Comparison of ENCODE assay signal across 19 cellular contexts in genomic region chr6:139860193-139860592, GRCh38.
DNase-seq lines count a peak whose midpoint lies in the region; ATAC-seq, FAIRE-seq and TF ChIP-seq lines count a peak whose summit lies in the region.
"Had no signal": no experiment of that assay in that cellular context is flagged by ENCODE, and none has a peak within 500 bp of the region (broad histone marks: within the 10 kb centered on the region; RNA-seq: fewer than 3 reads in every experiment).

No MANE protein-coding gene starts in this region.

- peaks cover 37% of the 10 kb centered on the region for H3K4me1 ChIP-seq in muscle layer of colon (ENCODE audit: insufficient read depth, low read length)
- peaks cover 0 to 18% (median 10%) of the 10 kb centered on the region in 4 donors for H3K4me1 ChIP-seq in transverse colon
- peaks cover 0 to 3% of the 10 kb centered on the region in 2 donors for H3K4me1 ChIP-seq in small intestine (ENCODE audit: control insufficient read depth in 2 of 2, insufficient read depth in 1 of 2, low read depth in 1 of 2, low read length in 1 of 2)
- H3K4me1 ChIP-seq: BLaER1 treated with 17β-estradiol and CSF1 and Interleukin-3, amounts not matched to agents 10 nM and 100 nM had no signal

- no peaks in the 10 kb centered on the region for H3K27me3 ChIP-seq in muscle layer of colon (ENCODE audit: control insufficient read depth in 1 of 2, insufficient read depth in 2 of 2, low read length in 2 of 2)
- H3K27me3 ChIP-seq in transverse colon: no peaks in the 10 kb centered on the region
- H3K27me3 ChIP-seq in small intestine (ENCODE audit: control insufficient read depth in 2 of 2, insufficient read depth in 2 of 2, low read length in 2 of 2): no peaks in the 10 kb centered on the region
- H3K27me3 ChIP-seq: BLaER1 treated with 17β-estradiol and CSF1 and Interleukin-3, amounts not matched to agents 10 nM and 100 nM had no signal

- no peak for ATAC-seq in GM21526 (IDR thresholded peaks at IDR 0.05; ENCODE audit: low FRiP score, unreplicated experiment)
- ATAC-seq: HCT116, HepG2 had no signal

- H3K9ac ChIP-seq in muscle layer of colon (ENCODE audit: low read length): no peak overlapping the region
- H3K9ac ChIP-seq: BLaER1 treated with 17β-estradiol and CSF1 and Interleukin-3, amounts not matched to agents 10 nM and 100 nM; GM23248 had no signal

- intact Hi-C loops in transverse colon (cut with DNase I; ENCODE audit: low total_unique reads): no loop called here

- no peak for TF ChIP-seq POLR2A in transverse colon (IDR thresholded peaks at IDR 0.05)

- DNase-seq in Daoy (ENCODE audit: low read depth) (peak; percentile 25), SK-N-DZ (ENCODE audit: low spot score) (peak; percentile 30), transverse colon (no peak), inferior parietal cortex (ENCODE audit: extremely low spot score) (no peak), small intestine (no peak)
- DNase-seq: ACHN; Calu3; CD4-positive, alpha-beta T cell; DMS 273 treated with DMSO at 0.1 percent for 48 hours; DND-41; GM23248 had no signal

- 76 to 82% methylated on average over 4 of the region's 4 CpGs for WGBS in transverse colon (ENCODE audit: low coverage in 1 of 2), 2 donors
- 91 to 97% (median 94%) methylated on average over 4 of the region's 4 CpGs for WGBS in small intestine, 3 donors

- H3K4me3 ChIP-seq in muscle layer of colon (ENCODE audit: low read depth in 1 of 2, low read length in 2 of 2): peak overlapping the region in 1 of 2 donors; percentile 1
- no peak overlapping the region for H3K4me3 ChIP-seq in transverse colon
- H3K4me3 ChIP-seq in small intestine (ENCODE audit: low read depth in 1 of 2, low read length in 2 of 2): no peak overlapping the region
- H3K4me3 ChIP-seq: BLaER1 treated with 17β-estradiol and CSF1 and Interleukin-3, amounts not matched to agents 10 nM and 100 nM; GM23248 had no signal

- TF ChIP-seq CTCF in transverse colon (IDR thresholded peaks at IDR 0.05): no peak

- peak overlapping the region; percentile 7 for H3K27ac ChIP-seq in muscle layer of colon (ENCODE audit: low read depth, low read length)
- peak overlapping the region in 2 of 4 donors; percentile 15 to 53 for H3K27ac ChIP-seq in transverse colon
- no peak overlapping the region for H3K27ac ChIP-seq in small intestine (ENCODE audit: low read depth in 1 of 2, low read length in 1 of 2)
- H3K27ac ChIP-seq: BLaER1 treated with 17β-estradiol and CSF1 and Interleukin-3, amounts not matched to agents 10 nM and 100 nM; GM23248 had no signal

- H3K36me3 ChIP-seq in muscle layer of colon (ENCODE audit: insufficient read depth, low read length): no peaks in the 10 kb centered on the region
- H3K36me3 ChIP-seq in transverse colon: no peaks in the 10 kb centered on the region
- H3K36me3 ChIP-seq in small intestine (ENCODE audit: control insufficient read depth in 2 of 2, insufficient read depth in 2 of 2, low read length in 2 of 2): no peaks in the 10 kb centered on the region
- H3K36me3 ChIP-seq: BLaER1 treated with 17β-estradiol and CSF1 and Interleukin-3, amounts not matched to agents 10 nM and 100 nM had no signal

- H3K9me3 ChIP-seq in muscle layer of colon (ENCODE audit: low read length) (no peaks in the 10 kb centered on the region), transverse colon (no peaks in the 10 kb centered on the region), small intestine (ENCODE audit: control insufficient read depth, low read depth) (no peaks in the 10 kb centered on the region)
- H3K9me3 ChIP-seq: BLaER1 treated with 17β-estradiol and CSF1 and Interleukin-3, amounts not matched to agents 10 nM and 100 nM had no signal

- no peak for FAIRE-seq in small intestine (lab: Jason Lieb, UNC)
- FAIRE-seq: GM18507, H54, HepG2, HTR-8/SVneo had no signal

- in situ Hi-C loops in transverse colon (cut with MboI; ENCODE audit: low pct_ligation_motif_present in 1 of 4, low pct_unique_long_range_greater_than_20kb in 1 of 4, low sequenced_read_pairs in 3 of 4): loop anchor here in 1 of 4 donors (25.0 kb wide), 1 partner anchor 473 kb away; no protein-coding TSS in a partner anchor

- peak; percentile 78 for TF ChIP-seq EP300 in transverse colon (IDR thresholded peaks at IDR 0.05; ENCODE audit: low read depth)

Comparison
In these comparisons a context has a peak if more than half of its experiments do, and no peak if none do; other contexts are left out.
1. DNase-seq: peak in Daoy (single experiment) and SK-N-DZ (single experiment); none in transverse colon (single experiment), inferior parietal cortex (single experiment) and small intestine (single experiment).